8 cellular contexts compared by ENCODE assay signal in genomic region chr5:16600397-16600796, GRCh38. TPM values are rescaled to one million over a fixed set of nuclear protein-coding genes. Genes with fewer than 3 reads are reported as not detected.
A peak's percentile ranks its signal among the peaks of the same experiment; 100 is the strongest.
DNase-seq lines count a peak whose midpoint lies in the region; ATAC-seq and TF ChIP-seq lines count a peak whose summit lies in the region.

No MANE protein-coding gene starts in this region.

- H3K27ac ChIP-seq in left lung: no peak overlapping the region

- peaks cover 0 to under 1% of the 10 kb centered on the region in 2 donors for H3K9me3 ChIP-seq in left lung

- H3K4me1 Mint-ChIP-seq in stimulated activated naive CD8-positive, alpha-beta T cell treated with anti-CD3 and anti-CD28 coated beads, Interleukin-15, Interleukin-2, amounts not matched to agents 100 ng/mL and 50 ng/mL, for 24 hours (ENCODE audit: low read depth): peaks cover 64% of the 10 kb centered on the region

- peaks cover 0 to 9% of the 10 kb centered on the region in 2 donors for H3K4me1 ChIP-seq in left lung

- peaks cover 41% of the 10 kb centered on the region for H3K36me3 Mint-ChIP-seq in stimulated activated naive CD8-positive, alpha-beta T cell treated with anti-CD3 and anti-CD28 coated beads, Interleukin-15, Interleukin-2, amounts not matched to agents 100 ng/mL and 50 ng/mL, for 24 hours (ENCODE audit: low read depth)

- intact Hi-C loops in left lung (cut with DNase I): no loop called here

- H3K4me3 ChIP-seq in cardiac fibroblast (replicated peaks in 1 of 2; ENCODE audit: low read depth in 2 of 2, low read length in 2 of 2): no peak overlapping the region
- no peak overlapping the region for H3K4me3 ChIP-seq in left lung

- no peak overlapping the region for H3K4me3 Mint-ChIP-seq in stimulated activated naive CD8-positive, alpha-beta T cell treated with anti-CD3 and anti-CD28 coated beads, Interleukin-15, Interleukin-2, amounts not matched to agents 100 ng/mL and 50 ng/mL, for 24 hours

- no peaks in the 10 kb centered on the region for H3K36me3 ChIP-seq in left lung

- ATAC-seq in stimulated activated naive CD8-positive, alpha-beta T cell treated with anti-CD3 and anti-CD28 coated beads, Interleukin-15, Interleukin-2, amounts not matched to agents 100 U/mL and 50 U/mL, for 24 hours: no peak
- ATAC-seq in left lung (peak; percentile 88), HG03469 (IDR thresholded peaks at IDR 0.05; ENCODE audit: unreplicated experiment) (no peak)

- H3K9me3 Mint-ChIP-seq in stimulated activated naive CD8-positive, alpha-beta T cell treated with anti-CD3 and anti-CD28 coated beads, Interleukin-15, Interleukin-2, amounts not matched to agents 100 ng/mL and 50 ng/mL, for 24 hours: no peaks in the 10 kb centered on the region

- H3K27ac Mint-ChIP-seq in stimulated activated naive CD8-positive, alpha-beta T cell treated with anti-CD3 and anti-CD28 coated beads, Interleukin-15, Interleukin-2, amounts not matched to agents 100 ng/mL and 50 ng/mL, for 24 hours: peak overlapping the region; percentile 32

- DNase-seq in stimulated activated naive CD8-positive, alpha-beta T cell treated with anti-CD3 and anti-CD28 coated beads, Interleukin-15, Interleukin-2, amounts not matched to agents 100 U/mL and 50 U/mL, for 24 hours: no peak
- peak; percentile 25 to 42 for DNase-seq in cardiac fibroblast (ENCODE audit: low read depth in 2 of 2)
- peak; percentile 70 to 79 for DNase-seq in left lung
- DNase-seq in DMS153 (lab: John Stamatoyannopoulos, UW): no peak
- no peak for DNase-seq in T-helper 2 cell
- DNase-seq in stimulated activated CD4-positive, alpha-beta T cell treated with anti-CD3 and anti-CD28 coated beads, Interleukin-4, amount 100 ng/mL, for 24 hours: no peak

- TF ChIP-seq CTCF in cardiac fibroblast (IDR thresholded peaks at IDR 0.05; ENCODE audit: low read depth, low read length): no peak
- TF ChIP-seq CTCF in left lung (IDR thresholded peaks at IDR 0.05): no peak

- no peaks in the 10 kb centered on the region for H3K27me3 ChIP-seq in left lung

- no peaks in the 10 kb centered on the region for H3K27me3 Mint-ChIP-seq in stimulated activated naive CD8-positive, alpha-beta T cell treated with anti-CD3 and anti-CD28 coated beads, Interleukin-15, Interleukin-2, amounts not matched to agents 100 ng/mL and 50 ng/mL, for 24 hours

RNA-seq across cellular contexts. Expression of gene RETREG1, which starts 16.4 kb away (rescaled TPM):
- total RNA-seq in left lung: 10 to 100 TPM; 14.9 to 26.0 TPM

Comparison
In these comparisons a context has a peak if more than half of its experiments do, and no peak if none do; other contexts are left out.
1. DNase-seq: peak in cardiac fibroblast (2 of 2) and left lung (2 of 2); none in stimulated activated naive CD8-positive, alpha-beta T cell treated with anti-CD3 and anti-CD28 coated beads, Interleukin-15, Interleukin-2, amounts not matched to agents 100 U/mL and 50 U/mL, for 24 hours (single experiment), DMS153 (single experiment), T-helper 2 cell (0 of 5) and stimulated activated CD4-positive, alpha-beta T cell treated with anti-CD3 and anti-CD28 coated beads, Interleukin-4, amount 100 ng/mL, for 24 hours (single experiment).